In genomic region chr7:45593877-45594276, GRCh38 we compare ENCODE assay signal across 1 cellular context.
A peak's percentile ranks its signal among the peaks of the same experiment; 100 is the strongest.
TF ChIP-seq lines count a peak whose summit lies in the region.

No MANE protein-coding gene starts in this region.

TF ChIP-seq in HepG2, 621 proteins besides CTCF, POLR2A, EP300 and RAD21 (continued from another document):
- peak; percentile 56 for TF ChIP-seq MNT (IDR thresholded peaks at IDR 0.05)
- TF ChIP-seq ZNF652 (CRISPR knock-in tag; IDR thresholded peaks at IDR 0.05; ENCODE audit: borderline replicate concordance, low read depth), result no peak
